In the genomic region with DNA sequence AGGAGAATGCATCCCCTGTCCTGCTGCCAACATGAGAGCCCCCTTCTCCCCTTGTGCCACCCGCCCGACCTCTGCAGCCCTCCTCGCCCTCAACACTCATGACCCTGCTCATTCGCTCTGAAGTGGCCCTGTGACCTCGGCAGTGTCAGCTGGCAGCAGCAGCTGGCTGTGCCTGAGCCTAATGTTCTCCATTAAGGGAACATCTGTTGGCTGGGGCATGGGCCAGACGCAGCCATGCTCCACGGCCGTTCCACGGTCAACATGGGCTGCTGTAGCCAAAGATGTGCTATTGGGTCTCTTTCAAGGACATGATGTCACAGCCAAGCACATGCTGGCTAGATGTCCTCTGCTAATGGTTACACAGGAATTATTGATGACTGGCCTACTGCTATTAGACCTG, we compare ENCODE assay signal across 22 cellular contexts. TPM values are rescaled to one million over a fixed set of nuclear protein-coding genes. Genes with fewer than 3 reads are reported as not detected.
A peak's percentile ranks its signal among the peaks of the same experiment; 100 is the strongest.
DNase-seq lines count a peak whose midpoint lies in the region; ATAC-seq, FAIRE-seq and TF ChIP-seq lines count a peak whose summit lies in the region.
"Had no signal": no experiment of that assay in that cellular context is flagged by ENCODE, and none has a peak within 500 bp of the region (broad histone marks: within the 10 kb centered on the region; RNA-seq: fewer than 3 reads in every experiment).

No MANE protein-coding gene starts in this region.

- 76% methylated on average over 9 of the region's 9 CpGs for WGBS in liver
- WGBS in HepG2 (ENCODE audit: low lambda C conversion rate), result 0% methylated on average over 4 of the region's 9 CpGs

- H3K27me3 ChIP-seq in liver (ENCODE audit: control insufficient read depth in 4 of 4, insufficient read depth in 4 of 4, low read length in 3 of 4) (no peaks in the 10 kb centered on the region), HepG2 (ENCODE audit: control insufficient read depth in 1 of 2, insufficient read depth in 2 of 2, low read length in 2 of 2) (peaks cover 0 to 45% of the 10 kb centered on the region in 2 experiments; a peak in 3 of 5 replicates), right atrium auricular region (no peaks in the 10 kb centered on the region), gastrocnemius medialis (no peaks in the 10 kb centered on the region), PC-9 (ENCODE audit: insufficient read depth, low read depth) (peaks cover 98% of the 10 kb centered on the region)
- H3K27me3 ChIP-seq: pancreas had no signal

- CTCF ChIA-PET in HepG2 (lab: Yijun Ruan, JAX; ENCODE audit: low intra/inter-chr PET ratio, low total read pairs), result no interaction called here
- CTCF ChIA-PET in PC-9 (lab: Charles Lee), result interaction anchor here (0.5 kb wide), 1 partner anchor 52 kb away, joined by 3 read pairs; no protein-coding TSS in a partner anchor

- no peak for DNase-seq in HepG2 (ENCODE audit: low spot score)
- peak; percentile 68 for DNase-seq in right atrium auricular region (ENCODE audit: low spot score)
- peak; percentile 48 to 76 for DNase-seq in gastrocnemius medialis
- DNase-seq in PC-9, result no peak
- no peak for DNase-seq in SHP77 treated with DMSO at 0.1 percent for 48 hours (lab: John Stamatoyannopoulos, UW)
- no peak for DNase-seq in HT-29 (ENCODE audit: low spot score)
- DNase-seq: ACHN; activated CD4-positive, alpha-beta T cell treated with anti-CD3 and anti-CD28 coated beads, Interleukin-2, amount 10 ng/mL, durations not matched to agents 24 days and 14 days; activated naive CD8-positive, alpha-beta T cell treated with anti-CD3 and anti-CD28 coated beads, Interleukin-2, amount 10 ng/mL, durations not matched to agents 7 days and 5 days; C1 segment of cervical spinal cord; IMR-90; naive thymus-derived CD4-positive, alpha-beta T cell; NCI-H1417 treated with DMSO at 0.1 percent for 48 hours; NCI-H774; small intestine; stimulated activated CD4-positive, alpha-beta T cell treated with anti-CD3 and anti-CD28 coated beads, Interleukin-2, amount 100 ng/mL, for 48 hours had no signal

- no peak overlapping the region for H3K4me2 ChIP-seq in HepG2 (ENCODE audit: low read depth, low read length)
- no peak overlapping the region for H3K4me2 ChIP-seq in PC-9
- H3K4me2 ChIP-seq: hepatocyte had no signal

- no peak for FAIRE-seq in HepG2 (lab: Jason Lieb, UNC)
- FAIRE-seq: pancreas, small intestine had no signal

- POLR2A ChIA-PET in HepG2 (lab: Yijun Ruan, JAX), result no interaction called here
- POLR2A ChIA-PET in PC-9 (lab: Charles Lee; ENCODE audit: unreplicated experiment), result no interaction called here

- H3K79me2 ChIP-seq in HepG2 (ENCODE audit: insufficient read depth, low read length), result no peaks in the 10 kb centered on the region
- H3K79me2 ChIP-seq in PC-9 (ENCODE audit: low read depth), result no peaks in the 10 kb centered on the region
- H3K79me2 ChIP-seq: hepatocyte had no signal

- BruUV-seq in HepG2 (replicated peaks; lab: Mats Ljungman, UMichigan), result no TSS peak
- no TSS peak for BruUV-seq in PC-9 (replicated peaks; lab: Mats Ljungman, UMichigan)

- ATAC-seq in HepG2, result no peak
- peak; percentile 83 to 84 for ATAC-seq in gastrocnemius medialis
- no peak for ATAC-seq in GM21381 (IDR thresholded peaks at IDR 0.05; ENCODE audit: unreplicated experiment)
- ATAC-seq: naive thymus-derived CD4-positive, alpha-beta T cell had no signal

- no peaks in the 10 kb centered on the region for H4K20me1 ChIP-seq in HepG2 (ENCODE audit: insufficient read depth, low read length)
- no peaks in the 10 kb centered on the region; the same call in 1 of the 2 replicates for H4K20me1 ChIP-seq in PC-9 (ENCODE audit: insufficient read depth)

- H3K4me1 ChIP-seq in liver (ENCODE audit: control insufficient read depth in 4 of 4, insufficient read depth in 4 of 4, low read length in 3 of 4) (no peaks in the 10 kb centered on the region), HepG2 (ENCODE audit: insufficient read depth, low read length) (no peaks in the 10 kb centered on the region), right atrium auricular region (peaks cover 0 to 3% of the 10 kb centered on the region in 2 donors), gastrocnemius medialis (no peaks in the 10 kb centered on the region), PC-9 (replicated peaks; ENCODE audit: insufficient read depth) (no peaks in the 10 kb centered on the region)
- H3K4me1 ChIP-seq: pancreas had no signal

- no peaks in the 10 kb centered on the region for H3F3A ChIP-seq in PC-9 (ENCODE audit: insufficient read depth, low read depth)

- H2AFZ ChIP-seq in HepG2 (ENCODE audit: low read length) (no peak overlapping the region), PC-9 (no peak overlapping the region)
- H2AFZ ChIP-seq: hepatocyte had no signal

- TF ChIP-seq EP300 in HepG2 (IDR thresholded peaks at IDR 0.05; ENCODE audit: low read depth in 2 of 2, low read length in 2 of 2), result no peak
- no peak for TF ChIP-seq EP300 in HepG2 (CRISPR knock-in tag; IDR thresholded peaks at IDR 0.05; ENCODE audit: borderline replicate concordance)

- H3K36me3 ChIP-seq in liver (ENCODE audit: control insufficient read depth in 4 of 4, insufficient read depth in 3 of 4, low read depth in 1 of 4, low read length in 3 of 4) (no peaks in the 10 kb centered on the region), HepG2 (replicated peaks in 1 of 2; ENCODE audit: control insufficient read depth in 1 of 2, insufficient read depth in 2 of 2, low read length in 2 of 2) (no peaks in the 10 kb centered on the region), right atrium auricular region (no peaks in the 10 kb centered on the region), gastrocnemius medialis (no peaks in the 10 kb centered on the region), PC-9 (ENCODE audit: low read depth) (no peaks in the 10 kb centered on the region)
- H3K36me3 ChIP-seq: pancreas had no signal

- no peak for TF ChIP-seq CTCF in liver (IDR thresholded peaks at IDR 0.05; ENCODE audit: low read depth, low read length, missing input control)
- TF ChIP-seq CTCF in HepG2 (CRISPR knock-in tag; IDR thresholded peaks at IDR 0.05), result no peak
- no peak for TF ChIP-seq CTCF in right atrium auricular region (IDR thresholded peaks at IDR 0.05)
- TF ChIP-seq CTCF in gastrocnemius medialis (IDR thresholded peaks at IDR 0.05 in 4 of 5, conservative IDR thresholded peaks at IDR 0.05 in 1 of 5), result no peak
- no peak for TF ChIP-seq CTCF in PC-9 (conservative IDR thresholded peaks at IDR 0.05)

- in situ Hi-C loops in HepG2 (cut with HindIII; ENCODE audit: extremely low pct_ligation_motif_present, low pct_unique_long_range_greater_than_20kb), result no loop called here
- in situ Hi-C loops in gastrocnemius medialis (cut with MboI; ENCODE audit: low sequenced_read_pairs in 4 of 4), result no loop called here

- H3K27ac ChIP-seq in liver (ENCODE audit: low read depth in 1 of 2, low read length in 2 of 2), result no peak overlapping the region
- H3K27ac ChIP-seq in HepG2 (ENCODE audit: extremely low read length, insufficient read depth, low read length), result no peak overlapping the region
- peak overlapping the region in 1 of 2 donors; percentile 26 for H3K27ac ChIP-seq in right atrium auricular region
- H3K27ac ChIP-seq in gastrocnemius medialis, result peak overlapping the region; percentile 27 to 60 (median 42)
- H3K27ac ChIP-seq in PC-9, result no peak overlapping the region
- H3K27ac ChIP-seq: hepatocyte, HL-60, pancreas had no signal

- no peaks in the 10 kb centered on the region for H3K9me3 ChIP-seq in liver (ENCODE audit: control insufficient read depth in 4 of 4, low read length in 3 of 4)
- H3K9me3 ChIP-seq in HepG2 (ENCODE audit: low read length), result no peaks in the 10 kb centered on the region
- H3K9me3 ChIP-seq in right atrium auricular region, result no peaks in the 10 kb centered on the region
- no peaks in the 10 kb centered on the region for H3K9me3 ChIP-seq in gastrocnemius medialis
- no peaks in the 10 kb centered on the region; the same call in 1 of the 2 replicates for H3K9me3 ChIP-seq in PC-9 (ENCODE audit: insufficient read depth, low read depth)
- H3K9me3 ChIP-seq: pancreas had no signal

- TF ChIP-seq POLR2A in HepG2 (IDR thresholded peaks at IDR 0.05; ENCODE audit: insufficient read depth in 1 of 2, low read depth in 2 of 2, low read length in 2 of 2), result no peak
- no peak for TF ChIP-seq POLR2A in gastrocnemius medialis (IDR thresholded peaks at IDR 0.05)

- H3K9ac ChIP-seq in liver (ENCODE audit: low read depth in 1 of 2, low read length in 2 of 2) (no peak overlapping the region), HepG2 (ENCODE audit: insufficient read depth, low read depth, low read length) (no peak overlapping the region)

- intact Hi-C loops in HepG2 (cut with micrococcal nuclease; ENCODE audit: unreplicated experiment), result no loop called here
- intact Hi-C loops in gastrocnemius medialis (cut with DNase I; ENCODE audit: low total_unique reads), result no loop called here
- intact Hi-C loops in PC-9 (cut with micrococcal nuclease; ENCODE audit: unreplicated experiment), result no loop called here

- no peak overlapping the region for H3K4me3 ChIP-seq in liver (ENCODE audit: low read depth in 1 of 3, low read length in 3 of 3)
- no peak overlapping the region for H3K4me3 ChIP-seq in HepG2 (replicated peaks in 1 of 3; ENCODE audit: insufficient read depth in 1 of 3, low read depth in 2 of 3, low read length in 3 of 3)
- no peak overlapping the region for H3K4me3 ChIP-seq in right atrium auricular region
- H3K4me3 ChIP-seq in gastrocnemius medialis, result no peak overlapping the region
- H3K4me3 ChIP-seq in PC-9, result no peak overlapping the region
- H3K4me3 ChIP-seq: hepatocyte, pancreas had no signal

- TF ChIP-seq RAD21 in liver (IDR thresholded peaks at IDR 0.05) (no peak), HepG2 (CRISPR knock-in tag; IDR thresholded peaks at IDR 0.05) (no peak)

- no peaks in the 10 kb centered on the region for H3K9me2 ChIP-seq in PC-9 (ENCODE audit: insufficient read depth)

RNA-seq across cellular contexts. Expression of a gene that starts 22.3 kb away (rescaled TPM):
- total RNA-seq in liver, result under 1 TPM; 0.05 to 0.67 TPM
- polyA plus RNA-seq in liver, result under 1 TPM in 1 of 2 donors, not detected in 1; 0.12 TPM
- total RNA-seq in HepG2 (2016; rRNA removed; fragmentation: Illumina TruSeq; extraction: Trizol), result not detected in 2 replicates
- total RNA-seq in HepG2 (2016; cell fraction: cytosol; rRNA removed; fragmentation: Illumina TruSeq; extraction: Trizol; ENCODE audit: low read depth), result not detected in 2 replicates
- total RNA-seq in HepG2 (2016; cell fraction: insoluble cytoplasmic fraction; rRNA removed; fragmentation: Illumina TruSeq; extraction: Trizol), result not detected in 2 replicates
- not detected in 2 replicates for total RNA-seq in HepG2 (2016; cell fraction: membrane; rRNA removed; fragmentation: Illumina TruSeq; extraction: Trizol)
- total RNA-seq in HepG2 (2016; cell fraction: nucleus; rRNA removed; fragmentation: Illumina TruSeq; extraction: Trizol), result not detected in 2 replicates
- not detected in 2 replicates for polyA plus RNA-seq in HepG2 (2011; rRNA removed)
- polyA plus RNA-seq in HepG2 (2011; cell fraction: cytosol; rRNA removed), result not detected in 2 replicates
- not detected in 2 replicates for polyA plus RNA-seq in HepG2 (2011; cell fraction: nucleus; rRNA removed)
- polyA plus RNA-seq in HepG2 (2012), result not detected in 2 replicates
- not detected in 2 replicates for polyA plus RNA-seq in HepG2 (2016; cell fraction: cytosol; fragmentation: Illumina TruSeq; extraction: Trizol; ENCODE audit: low read depth)
- polyA plus RNA-seq in HepG2 (2016; cell fraction: insoluble cytoplasmic fraction; fragmentation: Illumina TruSeq; extraction: Trizol; ENCODE audit: low read depth), result not detected in 2 replicates
- polyA plus RNA-seq in HepG2 (2016; cell fraction: membrane; fragmentation: Illumina TruSeq; extraction: Trizol; ENCODE audit: low read depth), result not detected in 2 replicates
- polyA plus RNA-seq in HepG2 (2016; cell fraction: nucleus; fragmentation: Illumina TruSeq; extraction: Trizol; ENCODE audit: insufficient read depth, low read depth), result not detected in 2 replicates
- 0.02 TPM in 1 of 2 replicates, not detected in the other for polyA minus RNA-seq in HepG2 (2011; rRNA and poly(A)+ RNA removed; ENCODE audit: low replicate concordance)
- polyA minus RNA-seq in HepG2 (2011; cell fraction: cytosol; rRNA and poly(A)+ RNA removed), result not detected in 2 replicates
- polyA minus RNA-seq in HepG2 (2011; cell fraction: nucleus; rRNA and poly(A)+ RNA removed), result not detected in 2 replicates
- 1 to 10 TPM in 1 of 2 donors, under 1 TPM in 1; 0.86 to 3.1 TPM for total RNA-seq in right atrium auricular region
- total RNA-seq in gastrocnemius medialis, result under 1 TPM; 0.05 to 0.33 (median 0.21) TPM
- not detected in 2 replicates for total RNA-seq in PC-9 (2021)
- total RNA-seq in HT-29 (2014; rRNA removed; shearing (Covaris generic)), result not detected in 2 replicates
- total RNA-seq: activated CD4-positive, alpha-beta T cell treated with anti-CD3 and anti-CD28 coated beads, Interleukin-2, amount 10 ng/mL, durations not matched to agents 24 days and 14 days; activated naive CD8-positive, alpha-beta T cell treated with anti-CD3 and anti-CD28 coated beads, Interleukin-2, amount 10 ng/mL, durations not matched to agents 7 days and 5 days; IMR-90; naive thymus-derived CD4-positive, alpha-beta T cell; SK-MEL-5 had no signal
- polyA plus RNA-seq: hepatocyte; IMR-90; naive thymus-derived CD4-positive, alpha-beta T cell had no signal

Comparison
In these comparisons a context has a peak if more than half of its experiments do, and no peak if none do; other contexts are left out.
1. H3K27ac ChIP-seq: peak in gastrocnemius medialis (4 of 4); none in liver (0 of 2), HepG2 (single experiment) and PC-9 (single experiment).
2. ATAC-seq: peak in gastrocnemius medialis (2 of 2); none in HepG2 (single experiment) and GM21381 (single experiment).
3. DNase-seq: peak in right atrium auricular region (single experiment) and gastrocnemius medialis (2 of 2); none in HepG2 (single experiment), PC-9 (0 of 2), SHP77 treated with DMSO at 0.1 percent for 48 hours (single experiment) and HT-29 (single experiment).